15 cellular contexts compared by ENCODE assay signal in genomic region chr17:49913226-49914095, GRCh38. TPM values are rescaled to one million over a fixed set of nuclear protein-coding genes. Genes with fewer than 3 reads are reported as not detected.
DNase-seq lines count a peak whose midpoint lies in the region; ATAC-seq and TF ChIP-seq lines count a peak whose summit lies in the region.
"Had no signal": no experiment of that assay in that cellular context is flagged by ENCODE, and none has a peak within 500 bp of the region (broad histone marks: within the 10 kb centered on the region; RNA-seq: fewer than 3 reads in every experiment).

No MANE protein-coding gene starts in this region.

- no peak overlapping the region for H2BK120ac ChIP-seq in mesendoderm (ENCODE audit: low read depth, low read length)

- intact Hi-C loops in colonic mucosa (cut with DNase I) (no loop called here), Calu3 (cut with micrococcal nuclease; ENCODE audit: unreplicated experiment) (no loop called here)
- intact Hi-C loops in activated T-helper 1 cell treated with anti-CD3 and anti-CD28 coated beads, Interleukin-12 subunit alpha, Interleukin-12 subunit beta, Interleukin-2, Interleukin-4 antibody, amounts not matched to agents 30 ng/mL and 10 ng/mL and 1 ng/mL, durations not matched to agents 14 hours and 24 hours and 36 hours (cut with micrococcal nuclease): no loop called here

- H3K4me1 ChIP-seq in mesendoderm (ENCODE audit: control insufficient read depth, low read depth, low read length) (no peaks in the 10 kb centered on the region), colonic mucosa (no peaks in the 10 kb centered on the region)

- H2BK15ac ChIP-seq in mesendoderm (replicated peaks; ENCODE audit: low read depth): no peak overlapping the region

- BruUV-seq in Calu3 (replicated peaks; lab: Mats Ljungman, UMichigan): no TSS peak

- no peak overlapping the region for H2AK5ac ChIP-seq in mesendoderm (ENCODE audit: low read length)

- no peaks in the 10 kb centered on the region for H3K9me3 Mint-ChIP-seq in WTC11
- H3K9me3 Mint-ChIP-seq in activated T-helper 1 cell treated with anti-CD3 and anti-CD28 coated beads, Interleukin-12 subunit alpha, Interleukin-12 subunit beta, Interleukin-2, Interleukin-4 antibody, amounts not matched to agents 30 ng/mL and 10 ng/mL and 1 ng/mL, durations not matched to agents 14 hours and 24 hours and 36 hours: no peaks in the 10 kb centered on the region
- H3K9me3 Mint-ChIP-seq in Calu3 (ENCODE audit: low read depth, unreplicated experiment): no peaks in the 10 kb centered on the region

- H3K27me3 Mint-ChIP-seq in WTC11 (ENCODE audit: low read depth) (peaks cover 75% of the 10 kb centered on the region), Calu3 (ENCODE audit: unreplicated experiment) (peaks cover 85% of the 10 kb centered on the region)
- peaks cover 43% of the 10 kb centered on the region for H3K27me3 Mint-ChIP-seq in activated T-helper 1 cell treated with anti-CD3 and anti-CD28 coated beads, Interleukin-12 subunit alpha, Interleukin-12 subunit beta, Interleukin-2, Interleukin-4 antibody, amounts not matched to agents 30 ng/mL and 10 ng/mL and 1 ng/mL, durations not matched to agents 14 hours and 24 hours and 36 hours (ENCODE audit: insufficient read depth)

- H3K9me3 ChIP-seq in colonic mucosa: no peaks in the 10 kb centered on the region

- no peaks in the 10 kb centered on the region for H3K36me3 Mint-ChIP-seq in WTC11
- H3K36me3 Mint-ChIP-seq in activated T-helper 1 cell treated with anti-CD3 and anti-CD28 coated beads, Interleukin-12 subunit alpha, Interleukin-12 subunit beta, Interleukin-2, Interleukin-4 antibody, amounts not matched to agents 30 ng/mL and 10 ng/mL and 1 ng/mL, durations not matched to agents 14 hours and 24 hours and 36 hours (ENCODE audit: low read depth): no peaks in the 10 kb centered on the region
- peaks cover 11% of the 10 kb centered on the region for H3K36me3 Mint-ChIP-seq in Calu3 (ENCODE audit: insufficient read depth, unreplicated experiment)

- no peak overlapping the region for H3K4me2 ChIP-seq in mesendoderm (ENCODE audit: low read length)

- H3K79me2 ChIP-seq in mesendoderm (ENCODE audit: control insufficient read depth, insufficient read depth, low read length): no peaks in the 10 kb centered on the region

- H3K4ac ChIP-seq in mesendoderm (ENCODE audit: low read depth, low read length): no peak overlapping the region

- H4K8ac ChIP-seq in mesendoderm (ENCODE audit: low read depth, low read length): no peak overlapping the region

- POLR2A ChIA-PET in WTC11 (lab: Charles Lee): no interaction called here

- CTCF ChIA-PET in WTC11 (lab: Charles Lee): interaction anchor here (0.7 to 7.4 kb wide), 4 partner anchors 39 to 83 kb away, joined by 3 to 79 read pairs (median 4); partner anchors contain the start of gene DLX3
- CTCF ChIA-PET in Calu3 (lab: Charles Lee): interaction anchor here (0.6 kb wide), 1 partner anchor 47 kb away, joined by 8 read pairs; no protein-coding TSS in a partner anchor

- H3K36me3 ChIP-seq in kidney epithelial cell (ENCODE audit: control insufficient read depth, insufficient read depth, low read length) (no peaks in the 10 kb centered on the region), mesendoderm (ENCODE audit: control insufficient read depth, insufficient read depth, low read length) (no peaks in the 10 kb centered on the region), colonic mucosa (no peaks in the 10 kb centered on the region)

- no peak overlapping the region for H3K18ac ChIP-seq in mesendoderm (ENCODE audit: low read length)

- H3K4me3 ChIP-seq in AG09309 (ENCODE audit: control insufficient read depth, low read depth, low read length) (no peak overlapping the region), kidney epithelial cell (ENCODE audit: low read depth, low read length) (no peak overlapping the region), mesendoderm (ENCODE audit: low read length) (no peak overlapping the region), colonic mucosa (no peak overlapping the region)

- no peak overlapping the region for H2BK5ac ChIP-seq in mesendoderm (ENCODE audit: low read length)

- WGBS in mesendoderm (ENCODE audit: extremely low coverage, insufficient coverage, low lambda C conversion rate): no CpG with 5 or more reads among the region's 11 CpGs

- H3K27ac ChIP-seq in mesendoderm (ENCODE audit: low read depth, low read length) (no peak overlapping the region), colonic mucosa (no peak overlapping the region)
- H3K27ac ChIP-seq: HL-60 had no signal

- ATAC-seq in WTC11: no peak

- H3K79me1 ChIP-seq in mesendoderm (ENCODE audit: low read length): no peaks in the 10 kb centered on the region

- H3K4me3 Mint-ChIP-seq in WTC11 (no peak overlapping the region), Calu3 (ENCODE audit: low read depth, unreplicated experiment) (no peak overlapping the region)
- H3K4me3 Mint-ChIP-seq in activated T-helper 1 cell treated with anti-CD3 and anti-CD28 coated beads, Interleukin-12 subunit alpha, Interleukin-12 subunit beta, Interleukin-2, Interleukin-4 antibody, amounts not matched to agents 30 ng/mL and 10 ng/mL and 1 ng/mL, durations not matched to agents 14 hours and 24 hours and 36 hours: no peak overlapping the region

- no peak overlapping the region for H3K23ac ChIP-seq in mesendoderm (ENCODE audit: low read length)

- H3K27me3 ChIP-seq in kidney epithelial cell (ENCODE audit: control insufficient read depth, insufficient read depth, low read length): peaks cover 31% of the 10 kb centered on the region
- H3K27me3 ChIP-seq in mesendoderm (ENCODE audit: insufficient read depth, low read length, poor library complexity): peaks cover 14% of the 10 kb centered on the region
- peaks cover 20% of the 10 kb centered on the region for H3K27me3 ChIP-seq in colonic mucosa

- H3K9ac ChIP-seq in mesendoderm (ENCODE audit: low read length): no peak overlapping the region
- no peak overlapping the region for H3K9ac ChIP-seq in colonic mucosa (ENCODE audit: low read depth in 2 of 2, low read length in 2 of 2)

- no peak overlapping the region for H4K5ac ChIP-seq in mesendoderm (ENCODE audit: low read length)

- no peak overlapping the region for H3K27ac Mint-ChIP-seq in WTC11
- no peak overlapping the region for H3K27ac Mint-ChIP-seq in activated T-helper 1 cell treated with anti-CD3 and anti-CD28 coated beads, Interleukin-12 subunit alpha, Interleukin-12 subunit beta, Interleukin-2, Interleukin-4 antibody, amounts not matched to agents 30 ng/mL and 10 ng/mL and 1 ng/mL, durations not matched to agents 14 hours and 24 hours and 36 hours
- H3K27ac Mint-ChIP-seq in Calu3 (ENCODE audit: unreplicated experiment): no peak overlapping the region

- H3K4me1 Mint-ChIP-seq in WTC11: peaks cover 36% of the 10 kb centered on the region
- no peaks in the 10 kb centered on the region for H3K4me1 Mint-ChIP-seq in activated T-helper 1 cell treated with anti-CD3 and anti-CD28 coated beads, Interleukin-12 subunit alpha, Interleukin-12 subunit beta, Interleukin-2, Interleukin-4 antibody, amounts not matched to agents 30 ng/mL and 10 ng/mL and 1 ng/mL, durations not matched to agents 14 hours and 24 hours and 36 hours (ENCODE audit: low read depth)
- H3K4me1 Mint-ChIP-seq in Calu3 (ENCODE audit: low read depth, unreplicated experiment): peaks cover 23% of the 10 kb centered on the region

- TF ChIP-seq CTCF in AG09309 (IDR thresholded peaks at IDR 0.05; ENCODE audit: control insufficient read depth, insufficient read depth, low read depth, low read length, missing control alignments): no peak
- TF ChIP-seq CTCF in WTC11 (IDR thresholded peaks at IDR 0.05): no peak
- no peak for TF ChIP-seq CTCF in kidney epithelial cell (IDR thresholded peaks at IDR 0.05; ENCODE audit: insufficient read depth, low read length, poor library complexity, severe bottlenecking)
- no peak for TF ChIP-seq CTCF in colonic mucosa (IDR thresholded peaks at IDR 0.05)
- TF ChIP-seq CTCF in Calu3 (IDR thresholded peaks at IDR 0.05; ENCODE audit: unreplicated experiment): no peak

- DNase-seq in AG09309 (ENCODE audit: low read depth) (peak; percentile 1), HK-2 (ENCODE audit: unreplicated experiment) (peak; percentile 28), WTC11 (ENCODE audit: low spot score) (no peak), kidney epithelial cell (ENCODE audit: low read depth) (peak; percentile 38), mesendoderm (no peak), colonic mucosa (no peak), Calu3 (no peak)
- no peak for DNase-seq in activated T-helper 1 cell treated with anti-CD3 and anti-CD28 coated beads, Interleukin-12 subunit alpha, Interleukin-12 subunit beta, Interleukin-2, Interleukin-4 antibody, amounts not matched to agents 30 ng/mL and 10 ng/mL and 1 ng/mL, durations not matched to agents 14 hours and 24 hours and 36 hours (ENCODE audit: low spot score)
- DNase-seq: activated naive CD4-positive, alpha-beta T cell treated with anti-CD3 and anti-CD28 coated beads, Interleukin-2, amount 50 U/mL, for 16 hours; GF-D8; retina; stimulated activated CD4-positive, alpha-beta T cell treated with anti-CD3 and anti-CD28 coated beads, Interleukin-4, amount 100 ng/mL, for 24 hours; stimulated activated naive CD4-positive, alpha-beta T cell had no signal

- no peak overlapping the region for H3K56ac ChIP-seq in mesendoderm (ENCODE audit: low read length)

TF ChIP-seq in WTC11, 78 proteins besides CTCF, POLR2A, EP300 and RAD21:
- no peak for TF ChIP-seq NR2C2 (CRISPR knock-in tag; IDR thresholded peaks at IDR 0.05)
- TF ChIP-seq ZNF263 (CRISPR knock-in tag; IDR thresholded peaks at IDR 0.05; ENCODE audit: low read depth): 0 out of 2 replicates have a peak, but pooled peaks have one; percentile 50

RNA-seq across cellular contexts. Expression of gene DLX4, which starts 55.5 kb away (rescaled TPM):
- total RNA-seq in WTC11 (2021) (1.3 to 1.8 TPM (median 1.6 TPM) in 3 replicates), kidney epithelial cell (0.21 and 0.50 TPM in 2 replicates), colonic mucosa (under 1 TPM in 1 of 2 donors, not detected in 1; 0.49 TPM), Calu3 (2022) (2.4 and 2.5 TPM in 2 replicates)
- polyA plus RNA-seq in mesendoderm (2013, experiment 1 of 2): 0.55 TPM
- polyA plus RNA-seq in mesendoderm (2013, experiment 2 of 2): 0.31 TPM
- 0.20 TPM in 1 of 2 replicates, not detected in the other for total RNA-seq in activated T-helper 1 cell treated with anti-CD3 and anti-CD28 coated beads, Interleukin-12 subunit alpha, Interleukin-12 subunit beta, Interleukin-2, Interleukin-4 antibody, amounts not matched to agents 30 ng/mL and 10 ng/mL and 1 ng/mL, durations not matched to agents 14 hours and 24 hours and 36 hours
- total RNA-seq: fibroblast of villous mesenchyme had no signal

Comparison
In these comparisons a context has a peak if more than half of its experiments do, and no peak if none do; other contexts are left out.
1. DNase-seq: peak in AG09309 (single experiment), HK-2 (single experiment) and kidney epithelial cell (single experiment); none in WTC11 (single experiment), mesendoderm (single experiment), colonic mucosa (single experiment), activated T-helper 1 cell treated with anti-CD3 and anti-CD28 coated beads, Interleukin-12 subunit alpha, Interleukin-12 subunit beta, Interleukin-2, Interleukin-4 antibody, amounts not matched to agents 30 ng/mL and 10 ng/mL and 1 ng/mL, durations not matched to agents 14 hours and 24 hours and 36 hours (single experiment) and Calu3 (single experiment).